Comparison of ENCODE assay signal across 8 cellular contexts in genomic region chrX:55161581-55161980, GRCh38. TPM values are rescaled to one million over a fixed set of nuclear protein-coding genes. Genes with fewer than 3 reads are reported as not detected.
A peak's percentile ranks its signal among the peaks of the same experiment; 100 is the strongest.
DNase-seq lines count a peak whose midpoint lies in the region; ATAC-seq and TF ChIP-seq lines count a peak whose summit lies in the region.

No MANE protein-coding gene starts in this region.

- H3K4me1 Mint-ChIP-seq in effector memory CD8-positive, alpha-beta T cell (ENCODE audit: low read depth in 2 of 2), result peaks cover 7 to 13% of the 10 kb centered on the region in 2 donors

- peak overlapping the region; percentile 89 to 93 for H3K4me3 Mint-ChIP-seq in effector memory CD8-positive, alpha-beta T cell

- no peak for ATAC-seq in effector memory CD8-positive, alpha-beta T cell (replicated peaks)
- ATAC-seq in GM18505 (IDR thresholded peaks at IDR 0.05; ENCODE audit: unreplicated experiment), result no peak

- TF ChIP-seq POLR2A in Peyer's patch (IDR thresholded peaks at IDR 0.05), result no peak
- TF ChIP-seq POLR2A in GM18505 (IDR thresholded peaks at IDR 0.05; ENCODE audit: borderline replicate concordance, extremely low read depth, insufficient read depth, insufficient read length), result no peak

- H3K36me3 ChIP-seq in GM06990 (ENCODE audit: control insufficient read depth, insufficient read depth, low read length) (no peaks in the 10 kb centered on the region), Peyer's patch (no peaks in the 10 kb centered on the region)

- no peaks in the 10 kb centered on the region for H3K9me3 Mint-ChIP-seq in effector memory CD8-positive, alpha-beta T cell

- H3K27me3 ChIP-seq in GM06990 (replicated peaks; ENCODE audit: control insufficient read depth, insufficient read depth, low read length) (no peaks in the 10 kb centered on the region), Peyer's patch (no peaks in the 10 kb centered on the region)

- H3K36me3 Mint-ChIP-seq in effector memory CD8-positive, alpha-beta T cell (ENCODE audit: insufficient read depth), result peaks cover 20% of the 10 kb centered on the region

- H3K9me3 ChIP-seq in Peyer's patch, result no peaks in the 10 kb centered on the region

- peak overlapping the region; percentile 81 to 91 (median 88) for H3K27ac ChIP-seq in Peyer's patch

- TF ChIP-seq CTCF in GM06990 (IDR thresholded peaks at IDR 0.05; ENCODE audit: insufficient read depth, low read length, poor library complexity, severe bottlenecking) (no peak), Peyer's patch (IDR thresholded peaks at IDR 0.05) (no peak)

- H3K4me1 ChIP-seq in Peyer's patch, result no peaks in the 10 kb centered on the region

- DNase-seq in GM06990 (ENCODE audit: extremely low read depth, insufficient read length) (no peak), Peyer's patch (no peak), myocyte (ENCODE audit: low read depth) (peak; percentile 6), NCI-H345 treated with DMSO at 0.1 percent for 48 hours (lab: John Stamatoyannopoulos, UW; ENCODE audit: unreplicated experiment) (no peak), NCI-H510A treated with DMSO at 0.1 percent for 48 hours (lab: John Stamatoyannopoulos, UW) (no peak)
- DNase-seq in effector memory CD8-positive, alpha-beta T cell, result no peak
- DNase-seq in stimulated activated CD4-positive, alpha-beta T cell treated with anti-CD3 and anti-CD28 coated beads, Interleukin-2, amount 100 ng/mL, for 24 hours, result no peak

- no peaks in the 10 kb centered on the region for H3K27me3 Mint-ChIP-seq in effector memory CD8-positive, alpha-beta T cell

- H3K4me3 ChIP-seq in GM06990 (replicated peaks; ENCODE audit: low read depth, low read length), result peak overlapping the region; percentile 61
- peak overlapping the region; percentile 50 to 68 (median 58) for H3K4me3 ChIP-seq in Peyer's patch

- H3K27ac Mint-ChIP-seq in effector memory CD8-positive, alpha-beta T cell, result peak overlapping the region; percentile 96 to 97

RNA-seq across cellular contexts. Expression of gene PAGE5, which starts 58.6 kb away (rescaled TPM):
- total RNA-seq in Peyer's patch, result not detected
- total RNA-seq in myocyte, result not detected in 2 replicates
- not detected for polyA plus RNA-seq in myocyte (2012)
